Comparison of ENCODE assay signal across 11 cellular contexts in genomic region chr3:49602877-49603411, GRCh38. TPM values are rescaled to one million over a fixed set of nuclear protein-coding genes. Genes with fewer than 3 reads are reported as not detected.
DNase-seq lines count a peak whose midpoint lies in the region; ATAC-seq, FAIRE-seq and TF ChIP-seq lines count a peak whose summit lies in the region.
"Had no signal": no experiment of that assay in that cellular context is flagged by ENCODE, and none has a peak within 500 bp of the region (broad histone marks: within the 10 kb centered on the region; RNA-seq: fewer than 3 reads in every experiment).

No MANE protein-coding gene starts in this region.

- H3K9me1 ChIP-seq in K562 (ENCODE audit: control insufficient read depth, insufficient read depth, low read length): peaks cover 2% of the 10 kb centered on the region

- peaks cover 10% of the 10 kb centered on the region for H3K4me1 Mint-ChIP-seq in Calu3 (ENCODE audit: low read depth, unreplicated experiment)

- H3K27me3 ChIP-seq in K562 (ENCODE audit: control insufficient read depth in 2 of 2, insufficient read depth in 2 of 2, low read length in 2 of 2): no peaks in the 10 kb centered on the region
- H3K27me3 ChIP-seq: BLaER1 had no signal

- no peak for FAIRE-seq in K562 (lab: Jason Lieb, UNC)

- no peaks in the 10 kb centered on the region for H3K9me3 ChIP-seq in K562 (replicated peaks; ENCODE audit: control insufficient read depth, insufficient read depth, low read depth, low read length)
- H3K9me3 ChIP-seq: BLaER1 had no signal

- BruUV-seq in Calu3 (replicated peaks; lab: Mats Ljungman, UMichigan): no TSS peak
- no TSS peak for BruUV-seq in K562 (replicated peaks; lab: Mats Ljungman, UMichigan)

- H3K79me2 ChIP-seq in K562 (ENCODE audit: control insufficient read depth, insufficient read depth, low read length): no peaks in the 10 kb centered on the region

- ATAC-seq in K562 (peak; percentile 39; the same call in 2 of the 3 replicates), sciatic nerve (no peak)

- peaks cover 0 to 3% of the 10 kb centered on the region in 2 experiments; a peak in 1 of 5 replicates for H3K4me1 ChIP-seq in K562 (replicated peaks in 1 of 2; ENCODE audit: control insufficient read depth in 2 of 2, insufficient read depth in 2 of 2, low read length in 2 of 2)
- H3K4me1 ChIP-seq: BLaER1 had no signal

- no peak for TF ChIP-seq RAD21 in K562 (CRISPR knock-in tag; conservative IDR thresholded peaks at IDR 0.05 in 1 of 2, IDR thresholded peaks at IDR 0.05 in 1 of 2)

- in situ Hi-C loops in K562 (cut with MboI): no loop called here
- in situ Hi-C loops in ACHN (cut with HindIII; ENCODE audit: low pct_ligation_motif_present, low pct_unique_long_range_greater_than_20kb, low sequenced_read_pairs): no loop called here

- intact Hi-C loops in Calu3 (cut with micrococcal nuclease; ENCODE audit: unreplicated experiment): no loop called here
- intact Hi-C loops in K562 (cut with micrococcal nuclease): no loop called here
- intact Hi-C loops in sciatic nerve (cut with DNase I): no loop called here

- H3K9ac ChIP-seq in K562 (ENCODE audit: insufficient read depth in 1 of 2, low read depth in 2 of 2, low read length in 2 of 2): no peak overlapping the region; a peak in 1 of 4 replicates
- H3K9ac ChIP-seq: BLaER1 had no signal

- H3K27ac ChIP-seq in K562 (ENCODE audit: extremely low read depth, low read depth, low read length): no peak overlapping the region
- H3K27ac ChIP-seq: BLaER1, VCaP had no signal

- CTCF ChIA-PET in Calu3 (lab: Charles Lee): interaction anchor here (0.6 kb wide), 1 partner anchor 466 kb away, joined by 3 read pairs; no protein-coding TSS in a partner anchor
- CTCF ChIA-PET in K562 (lab: Yijun Ruan, JAX; ENCODE audit: low intra/inter-chr PET ratio): no interaction called here

- H3K4me3 ChIP-seq in K562: no peak overlapping the region
- H3K4me3 ChIP-seq: BLaER1 had no signal

- no peaks in the 10 kb centered on the region for H4K20me1 ChIP-seq in K562 (replicated peaks; ENCODE audit: control insufficient read depth, insufficient read depth, low read length)
- H4K20me1 ChIP-seq: BLaER1 had no signal

- POLR2A ChIA-PET in K562 (lab: Yijun Ruan, JAX): interaction anchor here (1.0 kb wide), 1 partner anchor 14 kb away, joined by 3 read pairs; no protein-coding TSS in a partner anchor

- H3K4me2 ChIP-seq in K562 (ENCODE audit: insufficient read depth, low read length): no peak overlapping the region
- H3K4me2 ChIP-seq: BLaER1 had no signal

- no peaks in the 10 kb centered on the region for H3K27me3 Mint-ChIP-seq in Calu3 (ENCODE audit: unreplicated experiment)

- H2AFZ ChIP-seq in K562 (ENCODE audit: low read depth, low read length): no peak overlapping the region

- peaks cover 8% of the 10 kb centered on the region for H3K36me3 Mint-ChIP-seq in Calu3 (ENCODE audit: insufficient read depth, unreplicated experiment)

- TF ChIP-seq CTCF in Calu3 (IDR thresholded peaks at IDR 0.05; ENCODE audit: unreplicated experiment) (no peak), K562 (IDR thresholded peaks at IDR 0.05 in 2 of 3, conservative IDR thresholded peaks at IDR 0.05 in 1 of 3; ENCODE audit: insufficient read depth in 2 of 3, low read depth in 1 of 3, low read length in 3 of 3) (no peak)

- WGBS in K562 (ENCODE audit: insufficient coverage, low coverage, missing lambda C conversion rate): 77% methylated on average over 5 of the region's 5 CpGs

- peak; percentile 43 for DNase-seq in Calu3
- peak; percentile 61 to 66 for DNase-seq in activated CD4-positive, alpha-beta T cell treated with anti-CD3 and anti-CD28 coated beads for 4 hours
- DNase-seq in K562 (ENCODE audit: extremely low read depth in 1 of 4, low spot score in 3 of 4): no peak
- DNase-seq in stimulated activated CD4-positive, alpha-beta T cell treated with anti-CD3 and anti-CD28 coated beads, Interleukin-1b, Interleukin-23, amount 100 ng/mL, for 1 hour (ENCODE audit: low read depth in 2 of 2): peak; percentile 21 to 29
- no peak for DNase-seq in ACHN
- DNase-seq in sciatic nerve (ENCODE audit: low spot score): no peak
- DNase-seq in SIG-M5 treated with dmso at 0.1 percent for 504 hours (lab: John Stamatoyannopoulos, UW; ENCODE audit: unreplicated experiment): no peak
- DNase-seq in RPMI8226: no peak
- DNase-seq: MM.1S had no signal

- no peak for TF ChIP-seq POLR2A in K562 (conservative IDR thresholded peaks at IDR 0.05)

- TF ChIP-seq EP300 in K562 (IDR thresholded peaks at IDR 0.05; ENCODE audit: low read length): no peak

- no peak overlapping the region for H3K4me3 Mint-ChIP-seq in Calu3 (ENCODE audit: low read depth, unreplicated experiment)

- H3K36me3 ChIP-seq in K562 (ENCODE audit: control insufficient read depth, insufficient read depth, low read length): no peaks in the 10 kb centered on the region
- H3K36me3 ChIP-seq: BLaER1 had no signal

- H3K27ac Mint-ChIP-seq in Calu3 (ENCODE audit: unreplicated experiment): no peak overlapping the region

- no peaks in the 10 kb centered on the region for H3K9me3 Mint-ChIP-seq in Calu3 (ENCODE audit: low read depth, unreplicated experiment)

TF ChIP-seq in K562, 482 proteins besides CTCF, POLR2A, EP300 and RAD21 (continues in another document):
- TF ChIP-seq, protein P1, sequence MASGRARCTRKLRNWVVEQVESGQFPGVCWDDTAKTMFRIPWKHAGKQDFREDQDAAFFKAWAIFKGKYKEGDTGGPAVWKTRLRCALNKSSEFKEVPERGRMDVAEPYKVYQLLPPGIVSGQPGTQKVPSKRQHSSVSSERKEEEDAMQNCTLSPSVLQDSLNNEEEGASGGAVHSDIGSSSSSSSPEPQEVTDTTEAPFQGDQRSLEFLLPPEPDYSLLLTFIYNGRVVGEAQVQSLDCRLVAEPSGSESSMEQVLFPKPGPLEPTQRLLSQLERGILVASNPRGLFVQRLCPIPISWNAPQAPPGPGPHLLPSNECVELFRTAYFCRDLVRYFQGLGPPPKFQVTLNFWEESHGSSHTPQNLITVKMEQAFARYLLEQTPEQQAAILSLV (tag; IDR thresholded peaks at IDR 0.05): no peak
- TF ChIP-seq PTTG1 (tag; IDR thresholded peaks at IDR 0.05; ENCODE audit: low read depth): no peak

RNA-seq across cellular contexts. Expression of gene BSN, which starts 48.7 kb away (rescaled TPM):
- total RNA-seq in Calu3 (2022) (0.71 and 0.92 TPM in 2 replicates), K562 (2014; rRNA removed) (0.57 and 0.64 TPM in 2 replicates), K562 (2014; rRNA removed; fragmentation: Illumina TruSeq; extraction: Trizol) (0.13 and 0.29 TPM in 2 replicates), K562 (2015; rRNA removed; fragmentation: Illumina TruSeq; extraction: Trizol) (0.25 and 0.26 TPM in 2 replicates), K562 (2021) (1.2 and 1.5 TPM in 2 replicates), sciatic nerve (0.62 TPM)
- total RNA-seq in K562 (2011; cell fraction: chromatin; rRNA removed; ENCODE audit: low replicate concordance): 0.63 and 2.7 TPM in 2 replicates
- 1.1 and 1.3 TPM in 2 replicates for total RNA-seq in K562 (2011; cell fraction: nucleolus; rRNA removed)
- 0.99 and 1.2 TPM in 2 replicates for total RNA-seq in K562 (2011; cell fraction: nucleoplasm; rRNA removed)
- polyA plus RNA-seq in K562 (2011; rRNA removed) (0.05 and 0.10 TPM in 2 replicates), K562 (2014; fragmentation: Illumina TruSeq; extraction: Trizol) (0.39 and 0.62 TPM in 2 replicates), K562 (2014; fragmentation: Nextera tagmentation; extraction: Ambion mirVana) (under 1 TPM; 0.03 to 0.06 TPM), K562 (2014; rRNA removed) (0.54 and 0.58 TPM in 2 replicates)
- polyA plus RNA-seq in K562 (2011; cell fraction: cytosol; rRNA removed): 0.07 and 0.25 TPM in 2 replicates
- polyA plus RNA-seq in K562 (2011; cell fraction: nucleus; rRNA removed): 0.29 and 0.95 TPM in 2 replicates
- polyA plus RNA-seq in K562 (2012): 0.24 and 0.57 TPM in 2 replicates
- polyA minus RNA-seq in K562 (2011; rRNA and poly(A)+ RNA removed): 0.09 and 0.53 TPM in 2 replicates
- polyA minus RNA-seq in K562 (2011; cell fraction: cytosol; rRNA and poly(A)+ RNA removed): 0.57 and 0.64 TPM in 2 replicates
- 0.33 and 0.40 TPM in 2 replicates for polyA minus RNA-seq in K562 (2011; cell fraction: nucleus; rRNA and poly(A)+ RNA removed)

Comparison
In these comparisons a context has a peak if more than half of its experiments do, and no peak if none do; other contexts are left out.
1. DNase-seq: peak in Calu3 (single experiment), activated CD4-positive, alpha-beta T cell treated with anti-CD3 and anti-CD28 coated beads for 4 hours (2 of 2) and stimulated activated CD4-positive, alpha-beta T cell treated with anti-CD3 and anti-CD28 coated beads, Interleukin-1b, Interleukin-23, amount 100 ng/mL, for 1 hour (2 of 2); none in K562 (0 of 4), ACHN (single experiment), sciatic nerve (single experiment), SIG-M5 treated with dmso at 0.1 percent for 504 hours (single experiment) and RPMI8226 (single experiment).